Comparison of ENCODE assay signal across 8 cellular contexts in the genomic region with DNA sequence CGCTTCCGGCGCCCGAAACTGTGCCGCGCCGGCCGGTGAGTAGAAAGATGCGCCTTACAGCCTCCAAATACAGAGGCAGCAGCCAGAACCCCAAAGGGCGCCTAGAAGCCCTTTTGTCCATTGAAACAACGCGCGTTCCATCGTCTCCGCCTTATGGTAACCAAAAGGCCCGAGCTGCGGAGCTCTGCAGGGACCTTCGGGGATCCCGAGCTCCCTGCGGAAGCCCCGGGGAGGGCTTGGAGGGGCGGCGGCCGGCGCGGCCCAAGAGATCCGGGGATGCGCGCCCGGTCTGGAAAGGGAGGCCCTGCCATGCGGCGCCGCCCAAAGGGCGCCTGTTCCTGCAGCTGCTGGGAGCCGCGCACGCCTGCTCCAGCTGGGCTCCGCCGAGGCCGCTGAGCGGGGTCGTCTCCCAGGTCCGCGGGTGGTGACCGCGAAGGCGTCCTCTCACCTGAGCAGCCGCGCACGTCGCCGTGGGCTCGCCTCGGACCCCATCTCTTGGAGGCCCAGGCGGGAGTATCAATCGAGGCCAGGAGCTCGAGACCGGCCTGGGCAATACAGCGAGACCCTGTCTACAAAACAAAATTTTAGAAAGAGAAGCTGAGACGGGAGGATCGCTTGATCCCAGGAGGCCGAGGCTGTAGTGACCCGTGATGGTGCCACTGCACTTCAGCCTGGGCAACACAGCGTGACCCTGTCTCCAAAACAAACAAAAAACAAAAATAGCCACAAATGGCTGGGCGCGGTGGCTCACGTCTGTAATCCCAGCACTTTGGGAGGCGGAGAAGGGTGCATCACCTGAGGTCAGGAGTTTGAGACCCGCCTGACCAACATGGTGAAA. TPM values are rescaled to one million over a fixed set of nuclear protein-coding genes. Genes with fewer than 3 reads are reported as not detected.
DNase-seq lines count a peak whose midpoint lies in the region; ATAC-seq and TF ChIP-seq lines count a peak whose summit lies in the region.

No MANE protein-coding gene starts in this region.

- peaks cover 36% of the 10 kb centered on the region for H3K4me1 Mint-ChIP-seq in GM23338

- WGBS in spleen, 5 donors = 12 to 26% (median 13%) methylated on average over 31 to 69 of the region's 69 CpGs

- H2AFZ ChIP-seq in GM23338 (peak overlapping the region; percentile 92), Loucy (ENCODE audit: low read length) (peak overlapping the region; percentile 85)

- TF ChIP-seq POLR2A in spleen (IDR thresholded peaks at IDR 0.05) = no peak

- H3K9me3 Mint-ChIP-seq in GM23338 = peaks cover 3% of the 10 kb centered on the region; the same call in 2 of the 3 replicates

- H3K9me3 ChIP-seq in Loucy (ENCODE audit: insufficient read depth, low read depth, low read length) (no peaks in the 10 kb centered on the region), ascending aorta (no peaks in the 10 kb centered on the region), spleen (no peaks in the 10 kb centered on the region)

- 0 out of 2 replicates have a peak overlapping the region, but pooled peaks have one; percentile 56 for H3K27ac Mint-ChIP-seq in GM23338

- H3K4me3 ChIP-seq in GM23338 = peak overlapping the region; percentile 97
- peak overlapping the region; percentile 79 for H3K4me3 ChIP-seq in Loucy (ENCODE audit: low read length, poor library complexity, severe bottlenecking)
- H3K4me3 ChIP-seq in ascending aorta = peak overlapping the region; percentile 69 to 87
- peak overlapping the region; percentile 63 to 94 (median 80) for H3K4me3 ChIP-seq in spleen

- H3K36me3 Mint-ChIP-seq in GM23338 (ENCODE audit: low read depth) = peaks cover 1% of the 10 kb centered on the region; the same call in 2 of the 3 replicates

- peaks cover 23% of the 10 kb centered on the region for H4K20me1 ChIP-seq in GM23338 (replicated peaks; ENCODE audit: insufficient read depth)
- peaks cover 15% of the 10 kb centered on the region for H4K20me1 ChIP-seq in Loucy (ENCODE audit: insufficient read depth, low read length, poor library complexity, severe bottlenecking)

- H3K4me2 ChIP-seq in GM23338 (peak overlapping the region; percentile 74), Loucy (ENCODE audit: low read depth, low read length, poor library complexity, severe bottlenecking) (peak overlapping the region; percentile 68)

- H3K9me2 ChIP-seq in GM23338 (ENCODE audit: insufficient read depth) (no peaks in the 10 kb centered on the region), Loucy (replicated peaks; ENCODE audit: low read depth, low read length) (no peaks in the 10 kb centered on the region)

- TF ChIP-seq CTCF in GM23338 (conservative IDR thresholded peaks at IDR 0.05; ENCODE audit: low read depth in 2 of 2) = no peak
- no peak for TF ChIP-seq CTCF in Loucy (conservative IDR thresholded peaks at IDR 0.05; ENCODE audit: low read length)
- peak in 1 of 3 experiments; percentile 5 for TF ChIP-seq CTCF in ascending aorta (IDR thresholded peaks at IDR 0.05)
- no peak for TF ChIP-seq CTCF in spleen (IDR thresholded peaks at IDR 0.05 in 8 of 11, conservative IDR thresholded peaks at IDR 0.05 in 3 of 11)

- H3K27ac ChIP-seq in GM23338 (ENCODE audit: low read depth) (peak overlapping the region; percentile 95), ascending aorta (peak overlapping the region; percentile 91 to 93), spleen (peak overlapping the region; percentile 75 to 93 (median 92))

- H3K9ac ChIP-seq in Loucy (ENCODE audit: low read depth, low read length, poor library complexity, severe bottlenecking) = peak overlapping the region; percentile 82

- H3K27me3 Mint-ChIP-seq in GM23338 (ENCODE audit: insufficient read depth, low read depth, poor library complexity) = peaks cover 25% of the 10 kb centered on the region

- no peaks in the 10 kb centered on the region for H3K27me3 ChIP-seq in GM23338 (ENCODE audit: insufficient read depth)
- H3K27me3 ChIP-seq in Loucy (ENCODE audit: insufficient read depth, low read length, poor library complexity, severe bottlenecking) = no peaks in the 10 kb centered on the region
- H3K27me3 ChIP-seq in ascending aorta = no peaks in the 10 kb centered on the region
- no peaks in the 10 kb centered on the region for H3K27me3 ChIP-seq in spleen (replicated peaks in 1 of 7)

- H3K4me3 Mint-ChIP-seq in GM23338 = peak overlapping the region; percentile 76

- peak; percentile 50 to 92 (median 65) for DNase-seq in NCI-H1417 (lab: John Stamatoyannopoulos, UW)
- no peak for DNase-seq in NCI-H1417 treated with DMSO at 0.1 percent for 48 hours (lab: John Stamatoyannopoulos, UW)
- DNase-seq in GM23338 (ENCODE audit: low spot score) = peak; percentile 79
- DNase-seq in ascending aorta (ENCODE audit: low spot score in 2 of 2) = peak in 1 of 2 donors; percentile 79
- DNase-seq in iPS-NIHi11 (ENCODE audit: low spot score) = peak; percentile 48
- DNase-seq in spleen = peak; percentile 92
- DNase-seq in stimulated activated CD4-positive, alpha-beta T cell treated with anti-CD3 and anti-CD28 coated beads, Interleukin-4, amount 100 ng/mL, for 24 hours = no peak

- H3K4me1 ChIP-seq in GM23338 (ENCODE audit: insufficient read depth) (peaks cover 21% of the 10 kb centered on the region; the same call in 1 of the 2 replicates), Loucy (ENCODE audit: insufficient read depth, low read length, poor library complexity, severe bottlenecking) (peaks cover 48% of the 10 kb centered on the region), ascending aorta (peaks cover 16 to 41% of the 10 kb centered on the region in 2 donors), spleen (peaks cover 18 to 92% (median 74%) of the 10 kb centered on the region in 6 donors)

- H3F3A ChIP-seq in GM23338 (replicated peaks; ENCODE audit: low read depth) = 0 out of 2 replicates have a peak, but pooled peaks cover 10% of the 10 kb centered on the region
- H3F3A ChIP-seq in Loucy (ENCODE audit: low read depth) = peaks cover 4% of the 10 kb centered on the region; the same call in 1 of the 2 replicates

- H3K79me2 ChIP-seq in GM23338 (replicated peaks; ENCODE audit: insufficient read depth) (peaks cover 33% of the 10 kb centered on the region), Loucy (ENCODE audit: insufficient read depth, low read length) (peaks cover 34% of the 10 kb centered on the region)

- intact Hi-C loops in ascending aorta (cut with DNase I) (loop anchor here (5.0 to 10.0 kb wide), 2 partner anchors 180 to 317 kb away; no protein-coding TSS in a partner anchor), spleen (cut with DNase I; ENCODE audit: low total_unique reads) (loop anchor here (5.0 to 10.0 kb wide), 2 partner anchors 67 to 380 kb away; a partner anchor contains a TSS)

- peak; percentile 55 for ATAC-seq in GM23338

- no peaks in the 10 kb centered on the region for H3K36me3 ChIP-seq in GM23338 (ENCODE audit: insufficient read depth)
- no peaks in the 10 kb centered on the region for H3K36me3 ChIP-seq in Loucy (ENCODE audit: insufficient read depth, low read length)
- no peaks in the 10 kb centered on the region for H3K36me3 ChIP-seq in ascending aorta
- H3K36me3 ChIP-seq in spleen = no peaks in the 10 kb centered on the region

TF ChIP-seq in GM23338, 12 proteins besides CTCF, POLR2A, EP300 and RAD21:
- peak; percentile 36; the same call in 1 of the 2 replicates for TF ChIP-seq POLR2AphosphoS5 (IDR thresholded peaks at IDR 0.05; ENCODE audit: low read depth)
- TF ChIP-seq STAT1 (IDR thresholded peaks at IDR 0.05; ENCODE audit: unreplicated experiment) = no peak

RNA-seq across cellular contexts. Expression of a gene that starts 0.8 kb away (rescaled TPM):
- 11.3 and 23.8 TPM in 2 replicates for total RNA-seq in GM23338 (2014; rRNA removed; shearing (Covaris generic))
- polyA plus RNA-seq in GM23338 (2016; fragmentation: Nextera tagmentation; extraction: Ambion mirVana) (4.5 and 7.0 TPM in 2 replicates), spleen (10 to 100 TPM in 1 of 3 donors, 1 to 10 TPM in 2; 7.9 to 11.0 (median 9.7) TPM)
- total RNA-seq in ascending aorta (224 TPM), spleen (10 to 100 TPM; 23.6 to 30.6 (median 27.2) TPM)

RNA-seq across cellular contexts. Expression of a gene that starts 7.8 kb away (rescaled TPM):
- total RNA-seq in GM23338 (2014; rRNA removed; shearing (Covaris generic)) = 35.9 and 42.6 TPM in 2 replicates
- polyA plus RNA-seq in GM23338 (2016; fragmentation: Nextera tagmentation; extraction: Ambion mirVana) (75.0 and 80.2 TPM in 2 replicates), spleen (10 to 100 TPM; 32.3 to 50.4 (median 46.5) TPM)
- total RNA-seq in ascending aorta (37.0 TPM), spleen (10 to 100 TPM; 47.6 to 71.4 (median 61.7) TPM)

Comparison
In these comparisons a context has a peak if more than half of its experiments do, and no peak if none do; other contexts are left out.
1. DNase-seq: peak in NCI-H1417 (3 of 3), GM23338 (single experiment), iPS-NIHi11 (single experiment) and spleen (single experiment); none in NCI-H1417 treated with DMSO at 0.1 percent for 48 hours (single experiment) and stimulated activated CD4-positive, alpha-beta T cell treated with anti-CD3 and anti-CD28 coated beads, Interleukin-4, amount 100 ng/mL, for 24 hours (single experiment).
2. Peak in every context shown above with its lines, with median percentiles within 50 percentile points of each other: H3K27ac ChIP-seq and H3K4me3 ChIP-seq.